ENCODE assay signal across 8 cellular contexts in genomic region chr2:117815946-117816345, GRCh38. TPM values are rescaled to one million over a fixed set of nuclear protein-coding genes. Genes with fewer than 3 reads are reported as not detected.
DNase-seq lines count a peak whose midpoint lies in the region; ATAC-seq, FAIRE-seq and TF ChIP-seq lines count a peak whose summit lies in the region.

No MANE protein-coding gene starts in this region.

- peaks cover 1% of the 10 kb centered on the region for H3K27me3 Mint-ChIP-seq in HFFc6 (ENCODE audit: insufficient read depth)

- H3K4me2 ChIP-seq in GM12878 (ENCODE audit: control insufficient read depth, insufficient read depth): peak overlapping the region; percentile 70

- H3K36me3 Mint-ChIP-seq in HFFc6 (ENCODE audit: low read depth): peaks cover 37% of the 10 kb centered on the region

- no TSS peak for BruUV-seq in GM12878 (replicated peaks; lab: Mats Ljungman, UMichigan)

- peak overlapping the region; percentile 78 for H3K9ac ChIP-seq in GM12878 (ENCODE audit: control insufficient read depth, insufficient read depth, low read length)

- FAIRE-seq in GM12878 (lab: Jason Lieb, UNC): no peak

- no peak for TF ChIP-seq POLR2A in GM12878 (IDR thresholded peaks at IDR 0.05; ENCODE audit: low read depth, low read length)

- H3K79me2 ChIP-seq in ACC112 (ENCODE audit: control insufficient read depth, insufficient read depth, low read length, unreplicated experiment) (peaks cover 38% of the 10 kb centered on the region), GM12878 (ENCODE audit: control insufficient read depth, insufficient read depth, low read length) (peaks cover 44% of the 10 kb centered on the region)

- WGBS in GM12878 (ENCODE audit: insufficient coverage, insufficient replicate concordance, low lambda C conversion rate, missing lambda C conversion rate): 86% methylated on average over 3 of the region's 3 CpGs
- WGBS in mesodermal cell (ENCODE audit: insufficient coverage in 2 of 2), 2 experiments: no CpG with 5 or more reads among the region's 3 CpGs

- DNase-seq in HFFc6: no peak
- no peak for DNase-seq in GM12878 (ENCODE audit: low read depth, low spot score)
- DNase-seq in sciatic nerve (ENCODE audit: low spot score): no peak
- no peak for DNase-seq in NCI-H2081 treated with DMSO at 0.1 percent for 48 hours (lab: John Stamatoyannopoulos, UW)
- DNase-seq in GM13977 (ENCODE audit: low spot score): no peak
- no peak for DNase-seq in GOT3 (lab: John Stamatoyannopoulos, UW)

- no peak for TF ChIP-seq EP300 in GM12878 (IDR thresholded peaks at IDR 0.05; ENCODE audit: borderline replicate concordance in 1 of 2, control insufficient read depth in 1 of 2, low read depth in 2 of 2, low read length in 2 of 2)

- no peak overlapping the region for H2AFZ ChIP-seq in ACC112 (ENCODE audit: low read length, unreplicated experiment)
- H2AFZ ChIP-seq in GM12878 (ENCODE audit: control insufficient read depth, low read depth, low read length): no peak overlapping the region

- POLR2A ChIA-PET in GM12878 (lab: Charles Lee): interaction anchor here (1.5 kb wide), 1 partner anchor 198 kb away, joined by 4 read pairs; the partner anchor contains the start of gene CCDC93

- ATAC-seq in GM12878 (peak; percentile 4), sciatic nerve (no peak)

- intact Hi-C loops in GM12878 (cut with micrococcal nuclease; ENCODE audit: unreplicated experiment): loop anchor here (10.0 kb wide), 1 partner anchor 249 kb away; no protein-coding TSS in a partner anchor
- intact Hi-C loops in sciatic nerve (cut with DNase I): no loop called here

- H3K4me1 ChIP-seq in ACC112 (ENCODE audit: control insufficient read depth, insufficient read depth, low read length, unreplicated experiment) (peaks cover 16% of the 10 kb centered on the region), GM12878 (ENCODE audit: control insufficient read depth, insufficient read depth, low read length) (peaks cover 9% of the 10 kb centered on the region; the same call in 1 of the 2 replicates), mesodermal cell (ENCODE audit: control insufficient read depth, insufficient read depth, low read length, poor library complexity, severe bottlenecking) (peaks cover 8% of the 10 kb centered on the region)

- H3K27ac Mint-ChIP-seq in HFFc6: peak overlapping the region; percentile 29; the same call in 1 of the 2 replicates

- RAD21 ChIA-PET in GM12878 (lab: Charles Lee; ENCODE audit: unreplicated experiment): interaction anchor here (1.1 to 1.8 kb wide), 3 partner anchors 187 to 239 kb away, joined by 4 to 6 read pairs (median 4); no protein-coding TSS in a partner anchor

- TF ChIP-seq RAD21 in GM12878 (IDR thresholded peaks at IDR 0.05; ENCODE audit: insufficient read depth, low read depth, low read length): no peak

- H3K27me3 ChIP-seq in ACC112 (ENCODE audit: insufficient read depth, low read length): no peaks in the 10 kb centered on the region
- H3K27me3 ChIP-seq in GM12878 (replicated peaks in 1 of 2; ENCODE audit: control insufficient read depth in 2 of 2, insufficient read depth in 2 of 2, low read length in 1 of 2): no peaks in the 10 kb centered on the region

- peaks cover 24% of the 10 kb centered on the region for H3K4me1 Mint-ChIP-seq in HFFc6 (ENCODE audit: low read depth)

- SMC1A ChIA-PET in GM12878 (lab: Charles Lee; ENCODE audit: uncharacterized antibody, unreplicated experiment): interaction anchor here (0.8 to 1.4 kb wide), 2 partner anchors 23 to 187 kb away, joined by 3 to 6 read pairs; no protein-coding TSS in a partner anchor

- H3K4me3 Mint-ChIP-seq in HFFc6: peak overlapping the region; percentile 100

- H3K27ac ChIP-seq in ACC112 (ENCODE audit: low read depth, low read length): no peak overlapping the region
- H3K27ac ChIP-seq in GM12878 (ENCODE audit: control insufficient read depth, insufficient read depth): peak overlapping the region; percentile 87; the same call in 1 of the 2 replicates
- no peak overlapping the region for H3K27ac ChIP-seq in mesodermal cell (ENCODE audit: low read depth, low read length, severe bottlenecking)

- H4K20me1 ChIP-seq in GM12878 (ENCODE audit: control insufficient read depth, insufficient read depth): no peaks in the 10 kb centered on the region

- H3K36me3 ChIP-seq in ACC112 (ENCODE audit: insufficient read depth, low read length) (peaks cover 22% of the 10 kb centered on the region), GM12878 (ENCODE audit: control insufficient read depth in 2 of 2, insufficient read depth in 2 of 2, low read length in 1 of 2) (peaks cover 2 to 12% of the 10 kb centered on the region in 2 experiments; a peak in 3 of 4 replicates), mesodermal cell (ENCODE audit: control insufficient read depth, insufficient read depth, low read length) (peaks cover 40% of the 10 kb centered on the region)

- no peaks in the 10 kb centered on the region for H3K9me3 Mint-ChIP-seq in HFFc6

- CTCF ChIA-PET in GM12878 (lab: Yijun Ruan, JAX): interaction anchor here (0.8 to 6.5 kb wide), 4 partner anchors 188 to 272 kb away, joined by 3 to 123 read pairs (median 4); partner anchors contain the start of gene INSIG2

- in situ Hi-C loops in GM12878 (cut with MboI): no loop called here
- in situ Hi-C loops in GM13977 (cut with MboI; ENCODE audit: low pct_unique_long_range_greater_than_20kb, low sequenced_read_pairs, unreplicated experiment): no loop called here

- H3K9me3 ChIP-seq in GM12878 (replicated peaks; ENCODE audit: control insufficient read depth, insufficient read depth, low read length) (no peaks in the 10 kb centered on the region), mesodermal cell (ENCODE audit: control insufficient read depth, low read length) (no peaks in the 10 kb centered on the region)

- TF ChIP-seq CTCF in HFFc6 (IDR thresholded peaks at IDR 0.05) (no peak), GM12878 (IDR thresholded peaks at IDR 0.05 in 2 of 3, conservative IDR thresholded peaks at IDR 0.05 in 1 of 3; ENCODE audit: control insufficient read depth in 2 of 3, extremely low read depth in 1 of 3, insufficient read depth in 1 of 3, low read depth in 3 of 3, low read length in 3 of 3) (no peak), GM13977 (IDR thresholded peaks at IDR 0.05; ENCODE audit: extremely low read depth, insufficient read depth, missing control alignments) (no peak)

- peak overlapping the region; percentile 91 for H3K4me3 ChIP-seq in ACC112 (ENCODE audit: low read depth, low read length)
- H3K4me3 ChIP-seq in GM12878: peak overlapping the region; percentile 90
- H3K4me3 ChIP-seq in mesodermal cell (ENCODE audit: extremely low read depth, insufficient read depth, low read length, poor library complexity, severe bottlenecking): peak overlapping the region; percentile 90

TF ChIP-seq in GM12878, 131 proteins besides CTCF, POLR2A, EP300 and RAD21:
- TF ChIP-seq MLLT1 (IDR thresholded peaks at IDR 0.05) (peak; percentile 84), MEF2A (IDR thresholded peaks at IDR 0.05; ENCODE audit: insufficient read depth, low read depth, low read length) (no peak)
TF ChIP-seq in GM12878: peak in this region for 1.

RNA-seq across cellular contexts. Expression of gene DDX18, which starts 1.5 kb away (rescaled TPM):
- total RNA-seq in HFFc6 (2021; fragmentation: NEBNext Ultra II Directional; extraction: Animal tissue kit (Norgen Biotek cat#: 25700)): 10 to 100 TPM; 50.1 to 61.0 (median 57.0) TPM
- 197 and 199 TPM in 2 replicates for total RNA-seq in GM12878 (2013; cell fraction: nucleolus; rRNA removed)
- total RNA-seq in GM12878 (2014; rRNA removed) (56.8 and 67.1 TPM in 2 replicates), GM12878 (2014; rRNA removed; fragmentation: Illumina TruSeq; extraction: Trizol) (73.7 and 74.6 TPM in 2 replicates), GM12878 (2021) (71.3 and 79.5 TPM in 2 replicates), sciatic nerve (46.1 TPM)
- 36.0 TPM for polyA plus RNA-seq in GM12878 (2011; ENCODE audit: low read depth)
- polyA plus RNA-seq in GM12878 (2011; rRNA removed) (110 and 142 TPM in 2 replicates), GM12878 (2014; fragmentation: Illumina TruSeq; extraction: Trizol) (102 and 119 TPM in 2 replicates), GM12878 (2014; fragmentation: Nextera tagmentation; extraction: Ambion mirVana) (10 to 100 TPM; 54.3 to 60.3 TPM), GM12878 (2014; rRNA removed) (47.0 and 60.0 TPM in 2 replicates), GM12878 (2016; fragmentation: Nextera tagmentation; extraction: Ambion mirVana) (10 to 100 TPM; 75.2 to 78.1 TPM)
- 52.9 and 57.8 TPM in 2 replicates for polyA plus RNA-seq in GM12878 (2011; cell fraction: cytosol; rRNA removed)
- polyA plus RNA-seq in GM12878 (2011; cell fraction: nucleus; rRNA removed): 101 and 109 TPM in 2 replicates
- polyA plus RNA-seq in GM12878 (2012): 44.6 and 50.3 TPM in 2 replicates
- polyA minus RNA-seq in GM12878 (2011; rRNA and poly(A)+ RNA removed): 90.1 and 137 TPM in 2 replicates
- 18.7 and 23.5 TPM in 2 replicates for polyA minus RNA-seq in GM12878 (2011; cell fraction: cytosol; rRNA and poly(A)+ RNA removed)
- polyA minus RNA-seq in GM12878 (2011; cell fraction: nucleus; rRNA and poly(A)+ RNA removed): 88.5 and 108 TPM in 2 replicates
- polyA plus RNA-seq in mesodermal cell (2013, experiment 1 of 2): 50.4 TPM
- polyA plus RNA-seq in mesodermal cell (2013, experiment 2 of 2): 58.8 TPM
